36 cellular contexts compared by ENCODE assay signal in genomic region chr14:83559721-83560120, GRCh38.
DNase-seq lines count a peak whose midpoint lies in the region; ATAC-seq, FAIRE-seq and TF ChIP-seq lines count a peak whose summit lies in the region.
"Had no signal": no experiment of that assay in that cellular context is flagged by ENCODE, and none has a peak within 500 bp of the region (broad histone marks: within the 10 kb centered on the region; RNA-seq: fewer than 3 reads in every experiment).

No MANE protein-coding gene starts in this region.

- H3K9me3 ChIP-seq in IMR-90 (ENCODE audit: control insufficient read depth, insufficient read depth, low read length) (peaks cover 5% of the 10 kb centered on the region; the same call in 1 of the 2 replicates), HepG2 (ENCODE audit: low read length) (peaks cover 54% of the 10 kb centered on the region)
- H3K9me3 ChIP-seq: BLaER1, colonic mucosa, right lobe of liver, vagina had no signal

- H3K27me3 Mint-ChIP-seq in chondrocyte (ENCODE audit: low read depth): no peaks in the 10 kb centered on the region
- H3K27me3 Mint-ChIP-seq: activated naive CD4-positive, alpha-beta T cell treated with anti-CD3 and anti-CD28 coated beads, Interleukin-2, amount 10 ng/mL, durations not matched to agents 7 days and 5 days; activated T-helper 17 cell treated with anti-CD3 and anti-CD28 coated beads, Interleukin-2, amount 50 U/mL, for 72 hours; naive B cell; progenitor cell of endocrine pancreas had no signal

- peaks cover 35% of the 10 kb centered on the region for H3K4me1 Mint-ChIP-seq in chondrocyte (ENCODE audit: low read depth)
- H3K4me1 Mint-ChIP-seq: activated naive CD4-positive, alpha-beta T cell treated with anti-CD3 and anti-CD28 coated beads, Interleukin-2, amount 10 ng/mL, durations not matched to agents 7 days and 5 days; activated T-helper 17 cell treated with anti-CD3 and anti-CD28 coated beads, Interleukin-2, amount 50 U/mL, for 72 hours; GM23338; naive B cell had no signal

- H3K4me2 ChIP-seq in IMR-90 (ENCODE audit: low read depth, low read length) (no peak overlapping the region), HepG2 (ENCODE audit: low read depth, low read length) (no peak overlapping the region)
- H3K4me2 ChIP-seq: BLaER1, GM23338, KMS-11 had no signal

- in situ Hi-C loops in IMR-90 (cut with MboI; ENCODE audit: low sequenced_read_pairs): no loop called here
- in situ Hi-C loops in HepG2 (cut with HindIII; ENCODE audit: extremely low pct_ligation_motif_present, low pct_unique_long_range_greater_than_20kb): no loop called here

- no peak overlapping the region for H4K91ac ChIP-seq in IMR-90 (ENCODE audit: insufficient read depth, low read depth, low read length)

- peaks cover 3% of the 10 kb centered on the region for H3K9me3 Mint-ChIP-seq in chondrocyte (ENCODE audit: low read depth)

- H2BK120ac ChIP-seq in IMR-90 (ENCODE audit: low read depth, low read length): 0 out of 2 replicates have a peak overlapping the region, but pooled peaks have one; percentile 37

- peak overlapping the region; percentile 60 for H3K27ac Mint-ChIP-seq in chondrocyte (ENCODE audit: unreplicated experiment)
- H3K27ac Mint-ChIP-seq: activated naive CD4-positive, alpha-beta T cell treated with anti-CD3 and anti-CD28 coated beads, Interleukin-2, amount 10 ng/mL, durations not matched to agents 7 days and 5 days; activated T-helper 17 cell treated with anti-CD3 and anti-CD28 coated beads, Interleukin-2, amount 50 U/mL, for 72 hours; GM23338; mesothelial cell of epicardium; naive B cell; progenitor cell of endocrine pancreas had no signal

- H3K36me3 Mint-ChIP-seq in chondrocyte (ENCODE audit: low read depth): peaks cover 2% of the 10 kb centered on the region
- H3K36me3 Mint-ChIP-seq: activated naive CD4-positive, alpha-beta T cell treated with anti-CD3 and anti-CD28 coated beads, Interleukin-2, amount 10 ng/mL, durations not matched to agents 7 days and 5 days; mesothelial cell of epicardium; naive B cell had no signal

- no peak overlapping the region for H2AFZ ChIP-seq in IMR-90 (replicated peaks; ENCODE audit: low read length, poor library complexity)
- no peak overlapping the region for H2AFZ ChIP-seq in HepG2 (ENCODE audit: low read length)
- H2AFZ ChIP-seq: GM23338 had no signal

- no peak overlapping the region for H2BK20ac ChIP-seq in IMR-90 (ENCODE audit: low read depth, low read length)

- H3K23ac ChIP-seq in IMR-90 (ENCODE audit: low read depth, low read length): no peak overlapping the region

- H3K36me3 ChIP-seq in IMR-90 (ENCODE audit: control insufficient read depth, insufficient read depth, low read length) (no peaks in the 10 kb centered on the region), HepG2 (replicated peaks in 1 of 2; ENCODE audit: control insufficient read depth in 1 of 2, insufficient read depth in 2 of 2, low read length in 2 of 2) (no peaks in the 10 kb centered on the region)
- H3K36me3 ChIP-seq: BLaER1, colonic mucosa, heart right ventricle, Peyer's patch, right lobe of liver, stomach, vagina had no signal

- H3K27ac ChIP-seq in IMR-90 (ENCODE audit: insufficient read depth, low read length) (no peak overlapping the region; the same call in 1 of the 2 replicates), HepG2 (ENCODE audit: extremely low read length, insufficient read depth, low read length) (no peak overlapping the region)
- H3K27ac ChIP-seq: BLaER1, colonic mucosa, heart right ventricle, KMS-11, Peyer's patch, right lobe of liver, stomach, vagina, VCaP had no signal

- H3K4me3 ChIP-seq in IMR-90 (ENCODE audit: insufficient read depth, low read depth, low read length) (no peak overlapping the region), HepG2 (replicated peaks in 1 of 3; ENCODE audit: insufficient read depth in 1 of 3, low read depth in 2 of 3, low read length in 3 of 3) (no peak overlapping the region)
- H3K4me3 ChIP-seq: BLaER1, colonic mucosa, GM23338, heart right ventricle, Peyer's patch, right lobe of liver, stomach, vagina had no signal

- H3K9me1 ChIP-seq in IMR-90 (ENCODE audit: insufficient read depth, low read length): 0 out of 2 replicates have a peak, but pooled peaks cover 3% of the 10 kb centered on the region

- no peak for TF ChIP-seq EP300 in HepG2 (IDR thresholded peaks at IDR 0.05; ENCODE audit: low read depth in 2 of 2, low read length in 2 of 2)
- TF ChIP-seq EP300 in HepG2 (CRISPR knock-in tag; IDR thresholded peaks at IDR 0.05; ENCODE audit: borderline replicate concordance): no peak

- no TSS peak for BruUV-seq in IMR-90 (replicated peaks; lab: Mats Ljungman, UMichigan)
- BruUV-seq in HepG2 (replicated peaks; lab: Mats Ljungman, UMichigan): no TSS peak

- no peak overlapping the region for H2AK9ac ChIP-seq in IMR-90 (replicated peaks; ENCODE audit: low read depth, low read length, poor library complexity)

- H3K27me3 ChIP-seq in IMR-90 (ENCODE audit: control insufficient read depth, insufficient read depth, low read length): no peaks in the 10 kb centered on the region
- H3K27me3 ChIP-seq in HepG2 (ENCODE audit: control insufficient read depth in 1 of 2, insufficient read depth in 2 of 2, low read length in 2 of 2): no peaks in the 10 kb centered on the region
- H3K27me3 ChIP-seq: BLaER1, colonic mucosa, heart right ventricle, Peyer's patch, right lobe of liver, stomach, vagina had no signal

- intact Hi-C loops in IMR-90 (cut with micrococcal nuclease) (no loop called here), HepG2 (cut with micrococcal nuclease; ENCODE audit: unreplicated experiment) (no loop called here)

- no peaks in the 10 kb centered on the region for H3K79me2 ChIP-seq in HepG2 (ENCODE audit: insufficient read depth, low read length)

- no peak overlapping the region for H3K4ac ChIP-seq in IMR-90 (ENCODE audit: low read depth, low read length)

- no peak overlapping the region for H4K5ac ChIP-seq in IMR-90 (ENCODE audit: low read depth, low read length)

- H2BK5ac ChIP-seq in IMR-90 (ENCODE audit: low read depth, low read length, poor library complexity, severe bottlenecking): peak overlapping the region; percentile 68

- peak; percentile 70 for ATAC-seq in IMR-90 (ENCODE audit: low read depth)
- no peak for ATAC-seq in GM21717 (IDR thresholded peaks at IDR 0.05; ENCODE audit: unreplicated experiment)
- ATAC-seq in GM21528 (IDR thresholded peaks at IDR 0.05; ENCODE audit: low FRiP score, unreplicated experiment): no peak
- no peak for ATAC-seq in HepG2
- ATAC-seq: activated T-helper 17 cell treated with anti-CD3 and anti-CD28 coated beads, Interleukin-2, amount 50 U/mL, for 72 hours; GM23338; heart right ventricle; right lobe of liver had no signal

- H4K8ac ChIP-seq in IMR-90 (ENCODE audit: low read depth in 2 of 2, low read length in 2 of 2): no peak overlapping the region; a peak in 1 of 4 replicates

- H3K4me3 Mint-ChIP-seq in chondrocyte (ENCODE audit: unreplicated experiment): no peak overlapping the region
- H3K4me3 Mint-ChIP-seq: activated naive CD4-positive, alpha-beta T cell treated with anti-CD3 and anti-CD28 coated beads, Interleukin-2, amount 10 ng/mL, durations not matched to agents 7 days and 5 days; activated T-helper 17 cell treated with anti-CD3 and anti-CD28 coated beads, Interleukin-2, amount 50 U/mL, for 72 hours; GM23338; mesothelial cell of epicardium; naive B cell had no signal

- CTCF ChIA-PET in IMR-90 (lab: Yijun Ruan, JAX): no interaction called here
- CTCF ChIA-PET in HepG2 (lab: Yijun Ruan, JAX; ENCODE audit: low intra/inter-chr PET ratio, low total read pairs): no interaction called here

- H3K56ac ChIP-seq in IMR-90 (ENCODE audit: extremely low read depth, insufficient read depth, low read length): no peak overlapping the region

- no peaks in the 10 kb centered on the region for H3K79me1 ChIP-seq in IMR-90 (ENCODE audit: low read depth in 1 of 2, low read length in 2 of 2)

- FAIRE-seq in HepG2 (lab: Jason Lieb, UNC): no peak
- FAIRE-seq: G401.6 had no signal

- no peak overlapping the region for H2BK15ac ChIP-seq in IMR-90 (ENCODE audit: low read depth, low read length)

- no peak overlapping the region for H3K18ac ChIP-seq in IMR-90 (ENCODE audit: low read depth, low read length)

- H3K14ac ChIP-seq in IMR-90 (replicated peaks; ENCODE audit: low read depth, low read length): no peak overlapping the region

- no peak overlapping the region for H3K9ac ChIP-seq in IMR-90 (ENCODE audit: low read depth, low read length)
- H3K9ac ChIP-seq in HepG2 (ENCODE audit: insufficient read depth, low read depth, low read length): no peak overlapping the region
- H3K9ac ChIP-seq: BLaER1, KMS-11 had no signal

- dilution Hi-C loops in IMR-90 (cut with HindIII; ENCODE audit: low sequenced_read_pairs, unreplicated experiment): no loop called here

- no peaks in the 10 kb centered on the region for H3K4me1 ChIP-seq in IMR-90 (ENCODE audit: control insufficient read depth, insufficient read depth, low read length)
- no peaks in the 10 kb centered on the region for H3K4me1 ChIP-seq in HepG2 (ENCODE audit: insufficient read depth, low read length)
- H3K4me1 ChIP-seq: BLaER1, colonic mucosa, heart right ventricle, Peyer's patch, right lobe of liver, stomach, vagina had no signal

- TF ChIP-seq CTCF in IMR-90 (conservative IDR thresholded peaks at IDR 0.05; ENCODE audit: low read depth, low read length) (no peak), chondrocyte (IDR thresholded peaks at IDR 0.05) (no peak), HepG2 (CRISPR knock-in tag; IDR thresholded peaks at IDR 0.05) (no peak)

- TF ChIP-seq POLR2A in IMR-90 (IDR thresholded peaks at IDR 0.05; ENCODE audit: low read depth, low read length) (no peak), HepG2 (IDR thresholded peaks at IDR 0.05; ENCODE audit: insufficient read depth in 1 of 2, low read depth in 2 of 2, low read length in 2 of 2) (no peak)

- H4K20me1 ChIP-seq in IMR-90 (ENCODE audit: insufficient read depth, low read length): no peaks in the 10 kb centered on the region
- no peaks in the 10 kb centered on the region for H4K20me1 ChIP-seq in HepG2 (ENCODE audit: insufficient read depth, low read length)
- H4K20me1 ChIP-seq: BLaER1 had no signal

- H2AK5ac ChIP-seq in IMR-90 (ENCODE audit: low read depth, low read length): no peak overlapping the region

- POLR2A ChIA-PET in IMR-90 (lab: Charles Lee; ENCODE audit: unreplicated experiment): no interaction called here
- POLR2A ChIA-PET in HepG2 (lab: Yijun Ruan, JAX): no interaction called here

- TF ChIP-seq RAD21 in IMR-90 (IDR thresholded peaks at IDR 0.05; ENCODE audit: low read length) (no peak), HepG2 (CRISPR knock-in tag; IDR thresholded peaks at IDR 0.05) (no peak)

- peak; percentile 1 for DNase-seq in AG08395 (ENCODE audit: low spot score)
- DNase-seq in IMR-90: peak; percentile 83
- no peak for DNase-seq in chondrocyte (ENCODE audit: low spot score)
- DNase-seq in iris pigment epithelial cell (ENCODE audit: low read depth): peak; percentile 94
- DNase-seq in DMS79 (lab: John Stamatoyannopoulos, UW): no peak
- DNase-seq in HepG2 (ENCODE audit: low spot score): no peak
- DNase-seq: activated CD4-positive, alpha-beta T cell treated with anti-CD3 and anti-CD28 coated beads for 4 hours; activated naive CD4-positive, alpha-beta T cell treated with anti-CD3 and anti-CD28 coated beads, Interleukin-2, amount 10 ng/mL, durations not matched to agents 7 days and 5 days; amygdala; colonic mucosa; effector CD8-positive, alpha-beta T cell; foreskin melanocyte; heart right ventricle; naive B cell; NCI-H1417 treated with DMSO at 0.1 percent for 48 hours; NCI-H2081 treated with DMSO at 0.1 percent for 48 hours; NCI-H345; NCI-H69; Peyer's patch; right lobe of liver; SIG-M5; stimulated activated CD4-positive, alpha-beta T cell treated with anti-CD3 and anti-CD28 coated beads, Interleukin-12 subunit alpha, Interleukin-12 subunit beta, amount 100 ng/mL, for 4 hours; stimulated activated CD4-positive, alpha-beta T cell treated with anti-CD3 and anti-CD28 coated beads, Interleukin-2, amount 100 ng/mL, for 48 hours; stomach; T-helper 9 cell had no signal

Comparison
In these comparisons a context has a peak if more than half of its experiments do, and no peak if none do; other contexts are left out.
1. DNase-seq: peak in AG08395 (single experiment), IMR-90 (single experiment) and iris pigment epithelial cell (single experiment); none in chondrocyte (single experiment), DMS79 (single experiment) and HepG2 (single experiment).